ENCODE assay signal across 1 cellular context in genomic region chr17:68777243-68777855, GRCh38.
TF ChIP-seq lines count a peak whose summit lies in the region.

No MANE protein-coding gene starts in this region.

TF ChIP-seq in HepG2, 621 proteins besides CTCF, POLR2A, EP300 and RAD21 (continued from another document and continues in another):
- TF ChIP-seq SNRNP70 (IDR thresholded peaks at IDR 0.05; ENCODE audit: low read depth, low read length) = no peak
- 0 out of 2 replicates have a peak, but pooled peaks have one; percentile 37 for TF ChIP-seq ZNF275 (CRISPR knock-in tag; IDR thresholded peaks at IDR 0.05; ENCODE audit: borderline replicate concordance)
- no peak for TF ChIP-seq ARNT2 (CRISPR knock-in tag; IDR thresholded peaks at IDR 0.05; ENCODE audit: low read depth)
- no peak for TF ChIP-seq FOXC1 (CRISPR knock-in tag; IDR thresholded peaks at IDR 0.05; ENCODE audit: borderline replicate concordance)
- TF ChIP-seq FOXA3 (CRISPR knock-in tag; IDR thresholded peaks at IDR 0.05) = peak; percentile 41; the same call in 1 of the 2 replicates
- TF ChIP-seq JARID2 (CRISPR knock-in tag; IDR thresholded peaks at IDR 0.05; ENCODE audit: insufficient replicate concordance) = no peak
- TF ChIP-seq ZNF574 (CRISPR knock-in tag; IDR thresholded peaks at IDR 0.05) = 0 out of 2 replicates have a peak, but pooled peaks have one; percentile 14
- no peak for TF ChIP-seq ZNF841 (CRISPR knock-in tag; IDR thresholded peaks at IDR 0.05; ENCODE audit: borderline replicate concordance)
- TF ChIP-seq LRRFIP1 (CRISPR knock-in tag; conservative IDR thresholded peaks at IDR 0.05) = no peak
- TF ChIP-seq ZNF101 (CRISPR knock-in tag; IDR thresholded peaks at IDR 0.05; ENCODE audit: borderline replicate concordance, low read depth) = no peak
- TF ChIP-seq ZMAT3 (CRISPR knock-in tag; conservative IDR thresholded peaks at IDR 0.05) = no peak
- TF ChIP-seq DBP (CRISPR knock-in tag; IDR thresholded peaks at IDR 0.05; ENCODE audit: not compliant biosample characterization) = no peak
- no peak for TF ChIP-seq ZNF777 (CRISPR knock-in tag; IDR thresholded peaks at IDR 0.05)
- TF ChIP-seq HOXA7 (CRISPR knock-in tag; IDR thresholded peaks at IDR 0.05) = no peak
- no peak for TF ChIP-seq ZNF790 (CRISPR knock-in tag; IDR thresholded peaks at IDR 0.05; ENCODE audit: borderline replicate concordance)
- no peak for TF ChIP-seq ZFYVE20 (CRISPR knock-in tag; IDR thresholded peaks at IDR 0.05; ENCODE audit: borderline replicate concordance, low read depth)
- no peak for TF ChIP-seq CHCHD3 (CRISPR knock-in tag; IDR thresholded peaks at IDR 0.05)
- no peak; the same call in 1 of the 2 replicates for TF ChIP-seq TOPORS (CRISPR knock-in tag; IDR thresholded peaks at IDR 0.05)
- TF ChIP-seq MIER3 (CRISPR knock-in tag; IDR thresholded peaks at IDR 0.05; ENCODE audit: borderline replicate concordance) = peak; percentile 23; the same call in 1 of the 2 replicates
- no peak for TF ChIP-seq ZNF451 (CRISPR knock-in tag; IDR thresholded peaks at IDR 0.05)
- no peak for TF ChIP-seq ZNF251 (CRISPR knock-in tag; IDR thresholded peaks at IDR 0.05)
- TF ChIP-seq TBL1XR1 (IDR thresholded peaks at IDR 0.05; ENCODE audit: borderline replicate concordance, low read length, partially characterized antibody) = no peak
- no peak for TF ChIP-seq EHMT2 (IDR thresholded peaks at IDR 0.05; ENCODE audit: borderline replicate concordance, low read depth, low read length)
- TF ChIP-seq POGK (CRISPR knock-in tag; conservative IDR thresholded peaks at IDR 0.05) = no peak
- TF ChIP-seq ZNF550 (CRISPR knock-in tag; IDR thresholded peaks at IDR 0.05; ENCODE audit: borderline replicate concordance) = no peak
- TF ChIP-seq HIC2 (CRISPR knock-in tag; IDR thresholded peaks at IDR 0.05; ENCODE audit: low read depth) = no peak
- TF ChIP-seq ZNF850 (CRISPR knock-in tag; conservative IDR thresholded peaks at IDR 0.05) = no peak
- no peak for TF ChIP-seq ZNF256 (CRISPR knock-in tag; conservative IDR thresholded peaks at IDR 0.05)
- no peak for TF ChIP-seq SRF (IDR thresholded peaks at IDR 0.05; ENCODE audit: low read depth, low read length)
- no peak for TF ChIP-seq TERF1 (CRISPR knock-in tag; IDR thresholded peaks at IDR 0.05)
- no peak for TF ChIP-seq RXRA (CRISPR knock-in tag; IDR thresholded peaks at IDR 0.05)
- no peak for TF ChIP-seq ZNF724P (CRISPR knock-in tag; IDR thresholded peaks at IDR 0.05; ENCODE audit: borderline replicate concordance)
- no peak for TF ChIP-seq SPEN (CRISPR knock-in tag; IDR thresholded peaks at IDR 0.05; ENCODE audit: low read depth)
- TF ChIP-seq TRIM22 (IDR thresholded peaks at IDR 0.05) = no peak
- TF ChIP-seq MZF1 (CRISPR knock-in tag; IDR thresholded peaks at IDR 0.05; ENCODE audit: borderline replicate concordance) = no peak
- TF ChIP-seq MAZ (IDR thresholded peaks at IDR 0.05; ENCODE audit: borderline replicate concordance, low read depth, low read length) = no peak
- no peak for TF ChIP-seq MAZ (CRISPR knock-in tag; IDR thresholded peaks at IDR 0.05; ENCODE audit: low read depth)
- no peak for TF ChIP-seq SMARCE1 (IDR thresholded peaks at IDR 0.05; ENCODE audit: borderline replicate concordance)
- TF ChIP-seq NFIC (IDR thresholded peaks at IDR 0.05; ENCODE audit: low read length) = no peak
- TF ChIP-seq MAFK (conservative IDR thresholded peaks at IDR 0.05 in 1 of 2, IDR thresholded peaks at IDR 0.05 in 1 of 2; ENCODE audit: low read length in 2 of 2) = no peak
- TF ChIP-seq MTA3 (CRISPR knock-in tag; IDR thresholded peaks at IDR 0.05) = no peak
- no peak for TF ChIP-seq U2AF1 (optimal IDR thresholded peaks at IDR 0.05; ENCODE audit: low read depth, low read length)
- TF ChIP-seq HIVEP1 (CRISPR knock-in tag; IDR thresholded peaks at IDR 0.05) = no peak
- TF ChIP-seq SAP130 (CRISPR knock-in tag; IDR thresholded peaks at IDR 0.05; ENCODE audit: low read depth) = peak; percentile 12; the same call in 1 of the 2 replicates
- TF ChIP-seq ZNF501 (CRISPR knock-in tag; IDR thresholded peaks at IDR 0.05) = no peak
- TF ChIP-seq MEIS1 (CRISPR knock-in tag; IDR thresholded peaks at IDR 0.05; ENCODE audit: borderline replicate concordance) = no peak
- no peak for TF ChIP-seq RERE (CRISPR knock-in tag; IDR thresholded peaks at IDR 0.05; ENCODE audit: low read depth)
